In the genomic region with DNA sequence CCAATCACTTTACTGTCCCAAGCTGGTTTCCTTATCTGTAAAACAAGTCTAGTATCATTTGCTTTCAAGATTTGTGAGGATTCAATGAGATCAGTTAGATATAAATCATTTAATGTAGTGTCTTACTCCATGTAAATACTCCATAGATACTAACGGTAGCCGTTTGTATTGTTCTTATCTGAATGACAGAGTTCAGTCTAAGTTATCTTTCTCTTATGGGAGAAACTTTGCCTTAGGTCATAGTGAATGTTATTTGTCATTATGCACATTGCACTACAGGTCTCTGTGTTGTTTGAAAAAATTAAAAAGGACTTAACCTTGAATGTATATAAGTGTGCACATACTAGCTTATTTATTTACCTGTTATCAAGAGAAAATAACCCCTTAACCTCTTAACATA, we compare ENCODE assay signal across 21 cellular contexts. TPM values are rescaled to one million over a fixed set of nuclear protein-coding genes. Genes with fewer than 3 reads are reported as not detected.
A peak's percentile ranks its signal among the peaks of the same experiment; 100 is the strongest.
DNase-seq lines count a peak whose midpoint lies in the region; ATAC-seq and TF ChIP-seq lines count a peak whose summit lies in the region.
"Had no signal": no experiment of that assay in that cellular context is flagged by ENCODE, and none has a peak within 500 bp of the region (broad histone marks: within the 10 kb centered on the region; RNA-seq: fewer than 3 reads in every experiment).

No MANE protein-coding gene starts in this region.

- intact Hi-C loops in uterus (cut with DNase I; ENCODE audit: low total_unique reads) = no loop called here
- intact Hi-C loops in aorta (cut with DNase I) = no loop called here

- no peak for ATAC-seq in stimulated activated naive CD8-positive, alpha-beta T cell treated with anti-CD3 and anti-CD28 coated beads, Interleukin-15, Interleukin-2, amounts not matched to agents 100 U/mL and 50 U/mL, for 24 hours
- no peak for ATAC-seq in activated naive CD8-positive, alpha-beta T cell treated with anti-CD3 and anti-CD28 coated beads, Interleukin-2, amount 50 U/mL, for 24 hours
- peak in 1 of 2 donors; percentile 7 for ATAC-seq in naive thymus-derived CD8-positive, alpha-beta T cell
- no peak for ATAC-seq in aorta (ENCODE audit: low FRiP score)
- ATAC-seq: heart right ventricle, lower lobe of right lung had no signal

- no peak for TF ChIP-seq POLR2A in uterus (IDR thresholded peaks at IDR 0.05)

- no peak overlapping the region for H3K4me3 ChIP-seq in uterus
- no peak overlapping the region for H3K4me3 ChIP-seq in aorta (ENCODE audit: low read length in 2 of 2)
- H3K4me3 ChIP-seq: heart right ventricle, lower lobe of right lung had no signal

- H3K27me3 ChIP-seq in uterus (no peaks in the 10 kb centered on the region), aorta (ENCODE audit: control insufficient read depth in 1 of 2, insufficient read depth in 2 of 2, low read length in 1 of 2) (no peaks in the 10 kb centered on the region)
- H3K27me3 ChIP-seq: heart right ventricle had no signal

- H3K9me3 ChIP-seq in uterus = no peaks in the 10 kb centered on the region
- H3K9me3 ChIP-seq in aorta (ENCODE audit: control insufficient read depth, low read length) = no peaks in the 10 kb centered on the region
- H3K9me3 ChIP-seq: lower lobe of right lung had no signal

- peaks cover 85% of the 10 kb centered on the region for H3K4me1 Mint-ChIP-seq in stimulated activated naive CD8-positive, alpha-beta T cell treated with anti-CD3 and anti-CD28 coated beads, Interleukin-15, Interleukin-2, amounts not matched to agents 100 ng/mL and 50 ng/mL, for 24 hours (ENCODE audit: low read depth)
- peaks cover 78% of the 10 kb centered on the region for H3K4me1 Mint-ChIP-seq in activated naive CD8-positive, alpha-beta T cell treated with anti-CD3 and anti-CD28 coated beads, Interleukin-2, amount 50 U/mL, for 24 hours
- peaks cover 26 to 80% (median 67%) of the 10 kb centered on the region in 4 donors for H3K4me1 Mint-ChIP-seq in naive thymus-derived CD8-positive, alpha-beta T cell
- H3K4me1 Mint-ChIP-seq in endothelial cell (ENCODE audit: unreplicated experiment) (peaks cover 5% of the 10 kb centered on the region), osteocyte (ENCODE audit: unreplicated experiment) (peaks cover 43% of the 10 kb centered on the region)

- H3K36me3 ChIP-seq in uterus (no peaks in the 10 kb centered on the region), aorta (ENCODE audit: control insufficient read depth in 1 of 2, insufficient read depth in 2 of 2, low read length in 1 of 2) (peaks cover 0 to under 1% of the 10 kb centered on the region in 2 donors)
- H3K36me3 ChIP-seq: heart right ventricle, lower lobe of right lung had no signal

- POLR2A ChIA-PET in naive thymus-derived CD8-positive, alpha-beta T cell (lab: Charles Lee) = interaction anchor here (0.7 to 1.4 kb wide), 4 partner anchors 13 to 37 kb away, joined by 3 to 6 read pairs (median 3); no protein-coding TSS in a partner anchor

- peaks cover 3 to 8% of the 10 kb centered on the region in 2 donors for H3K4me1 ChIP-seq in uterus
- peaks cover 6 to 16% of the 10 kb centered on the region in 2 donors for H3K4me1 ChIP-seq in aorta (ENCODE audit: control insufficient read depth in 1 of 2, insufficient read depth in 2 of 2, low read length in 2 of 2)

- peak overlapping the region; percentile 36 for H3K27ac Mint-ChIP-seq in stimulated activated naive CD8-positive, alpha-beta T cell treated with anti-CD3 and anti-CD28 coated beads, Interleukin-15, Interleukin-2, amounts not matched to agents 100 ng/mL and 50 ng/mL, for 24 hours
- H3K27ac Mint-ChIP-seq in activated naive CD8-positive, alpha-beta T cell treated with anti-CD3 and anti-CD28 coated beads, Interleukin-2, amount 50 U/mL, for 24 hours = peak overlapping the region; percentile 46
- H3K27ac Mint-ChIP-seq in naive thymus-derived CD8-positive, alpha-beta T cell = peak overlapping the region in 8 of 10 donors; percentile 4 to 77 (median 61)
- H3K27ac Mint-ChIP-seq in endothelial cell (ENCODE audit: unreplicated experiment) = no peak overlapping the region
- no peak overlapping the region for H3K27ac Mint-ChIP-seq in osteocyte (ENCODE audit: unreplicated experiment)
- H3K27ac Mint-ChIP-seq: dendritic cell treated with granulocyte-macrophage colony-stimulating factor and Interleukin-4, amounts not matched to agents 40 ng/mL and 50 ng/mL, for 4 days had no signal

- 59 to 62% methylated on average over 2 of the region's 2 CpGs for WGBS in aorta, 2 donors

- H3K27me3 Mint-ChIP-seq in stimulated activated naive CD8-positive, alpha-beta T cell treated with anti-CD3 and anti-CD28 coated beads, Interleukin-15, Interleukin-2, amounts not matched to agents 100 ng/mL and 50 ng/mL, for 24 hours = no peaks in the 10 kb centered on the region
- H3K27me3 Mint-ChIP-seq in activated naive CD8-positive, alpha-beta T cell treated with anti-CD3 and anti-CD28 coated beads, Interleukin-2, amount 50 U/mL, for 24 hours = no peaks in the 10 kb centered on the region
- no peaks in the 10 kb centered on the region for H3K27me3 Mint-ChIP-seq in naive thymus-derived CD8-positive, alpha-beta T cell
- H3K27me3 Mint-ChIP-seq in endothelial cell (ENCODE audit: unreplicated experiment) (no peaks in the 10 kb centered on the region), osteocyte (ENCODE audit: unreplicated experiment) (no peaks in the 10 kb centered on the region)
- H3K27me3 Mint-ChIP-seq: dendritic cell treated with granulocyte-macrophage colony-stimulating factor and Interleukin-4, amounts not matched to agents 40 ng/mL and 50 ng/mL, for 4 days had no signal

- H3K9me3 Mint-ChIP-seq in stimulated activated naive CD8-positive, alpha-beta T cell treated with anti-CD3 and anti-CD28 coated beads, Interleukin-15, Interleukin-2, amounts not matched to agents 100 ng/mL and 50 ng/mL, for 24 hours = no peaks in the 10 kb centered on the region
- H3K9me3 Mint-ChIP-seq in activated naive CD8-positive, alpha-beta T cell treated with anti-CD3 and anti-CD28 coated beads, Interleukin-2, amount 50 U/mL, for 24 hours = no peaks in the 10 kb centered on the region
- H3K9me3 Mint-ChIP-seq in naive thymus-derived CD8-positive, alpha-beta T cell = no peaks in the 10 kb centered on the region
- H3K9me3 Mint-ChIP-seq in endothelial cell (ENCODE audit: unreplicated experiment) = no peaks in the 10 kb centered on the region
- H3K9me3 Mint-ChIP-seq in osteocyte (ENCODE audit: unreplicated experiment) = no peaks in the 10 kb centered on the region
- H3K9me3 Mint-ChIP-seq: dendritic cell treated with granulocyte-macrophage colony-stimulating factor and Interleukin-4, amounts not matched to agents 40 ng/mL and 50 ng/mL, for 4 days had no signal

- no peak overlapping the region for H3K4me3 Mint-ChIP-seq in stimulated activated naive CD8-positive, alpha-beta T cell treated with anti-CD3 and anti-CD28 coated beads, Interleukin-15, Interleukin-2, amounts not matched to agents 100 ng/mL and 50 ng/mL, for 24 hours
- H3K4me3 Mint-ChIP-seq in activated naive CD8-positive, alpha-beta T cell treated with anti-CD3 and anti-CD28 coated beads, Interleukin-2, amount 50 U/mL, for 24 hours = no peak overlapping the region
- peak overlapping the region in 7 of 10 donors; percentile 7 to 62 (median 48) for H3K4me3 Mint-ChIP-seq in naive thymus-derived CD8-positive, alpha-beta T cell
- H3K4me3 Mint-ChIP-seq in endothelial cell (ENCODE audit: unreplicated experiment) (no peak overlapping the region), osteocyte (ENCODE audit: unreplicated experiment) (no peak overlapping the region)
- H3K4me3 Mint-ChIP-seq: dendritic cell treated with granulocyte-macrophage colony-stimulating factor and Interleukin-4, amounts not matched to agents 40 ng/mL and 50 ng/mL, for 4 days had no signal

- peak overlapping the region; percentile 8 to 83 for H3K27ac ChIP-seq in uterus
- no peak overlapping the region for H3K27ac ChIP-seq in aorta (ENCODE audit: low read depth in 1 of 2, low read length in 2 of 2)
- H3K27ac ChIP-seq: lower lobe of right lung had no signal

- DNase-seq in stimulated activated naive CD8-positive, alpha-beta T cell treated with anti-CD3 and anti-CD28 coated beads, Interleukin-15, Interleukin-2, amounts not matched to agents 100 U/mL and 50 U/mL, for 24 hours = no peak
- no peak for DNase-seq in activated naive CD8-positive, alpha-beta T cell treated with anti-CD3 and anti-CD28 coated beads, Interleukin-2, amount 50 U/mL, for 24 hours
- no peak for DNase-seq in naive thymus-derived CD8-positive, alpha-beta T cell
- DNase-seq in uterus (no peak), endothelial cell (ENCODE audit: low spot score) (no peak), osteocyte (ENCODE audit: extremely low spot score, unreplicated experiment) (no peak), aorta (no peak)
- DNase-seq: activated CD4-positive, alpha-beta T cell treated with anti-CD3 and anti-CD28 coated beads, Interleukin-2, amount 50 U/mL, for 48 hours; activated T-cell treated with anti-CD3 and anti-CD28 coated beads, Interleukin-2, amount 50 U/mL, for 48 hours; heart right ventricle; lower lobe of right lung; NCI-H1048; NCI-H1930; NCI-H226; SIG-M5; stimulated activated CD4-positive, alpha-beta T cell treated with anti-CD3 and anti-CD28 coated beads, Interleukin-1b, Interleukin-23, amount 100 ng/mL, for 48 hours; stimulated activated naive CD4-positive, alpha-beta T cell treated with Interleukin-2 at 50 U/mL for 16 hours; T-helper 2 cell; trophoblast cell had no signal

- TF ChIP-seq CTCF in uterus (IDR thresholded peaks at IDR 0.05) (no peak), endothelial cell (IDR thresholded peaks at IDR 0.05; ENCODE audit: unreplicated experiment) (no peak), osteocyte (IDR thresholded peaks at IDR 0.05) (no peak)

- peaks cover 56% of the 10 kb centered on the region for H3K36me3 Mint-ChIP-seq in stimulated activated naive CD8-positive, alpha-beta T cell treated with anti-CD3 and anti-CD28 coated beads, Interleukin-15, Interleukin-2, amounts not matched to agents 100 ng/mL and 50 ng/mL, for 24 hours (ENCODE audit: low read depth)
- H3K36me3 Mint-ChIP-seq in activated naive CD8-positive, alpha-beta T cell treated with anti-CD3 and anti-CD28 coated beads, Interleukin-2, amount 50 U/mL, for 24 hours (ENCODE audit: low read depth) = peaks cover 28% of the 10 kb centered on the region
- peaks cover 0 to 66% (median 15%) of the 10 kb centered on the region in 3 donors for H3K36me3 Mint-ChIP-seq in naive thymus-derived CD8-positive, alpha-beta T cell
- H3K36me3 Mint-ChIP-seq in endothelial cell (ENCODE audit: low read depth, unreplicated experiment) (no peaks in the 10 kb centered on the region), osteocyte (ENCODE audit: unreplicated experiment) (peaks cover 11% of the 10 kb centered on the region)

RNA-seq across cellular contexts. Expression of a gene that starts 44.7 kb away (rescaled TPM):
- 100 to 1,000 TPM; 419 to 423 TPM for total RNA-seq in naive thymus-derived CD8-positive, alpha-beta T cell
- 100 to 1,000 TPM; 298 to 370 (median 331) TPM for polyA plus RNA-seq in naive thymus-derived CD8-positive, alpha-beta T cell
- total RNA-seq in uterus = 100 to 1,000 TPM; 219 to 470 (median 243) TPM
- total RNA-seq in endothelial cell (ENCODE audit: unreplicated experiment) = 54.1 TPM
- 159 and 166 TPM in 2 replicates for total RNA-seq in osteocyte
- 100 to 1,000 TPM; 485 to 689 TPM for total RNA-seq in aorta
- 100 to 1,000 TPM; 141 to 182 TPM for polyA plus RNA-seq in aorta

Comparison
In these comparisons a context has a peak if more than half of its experiments do, and no peak if none do; other contexts are left out.
1. H3K27ac Mint-ChIP-seq: peak in stimulated activated naive CD8-positive, alpha-beta T cell treated with anti-CD3 and anti-CD28 coated beads, Interleukin-15, Interleukin-2, amounts not matched to agents 100 ng/mL and 50 ng/mL, for 24 hours (single experiment), activated naive CD8-positive, alpha-beta T cell treated with anti-CD3 and anti-CD28 coated beads, Interleukin-2, amount 50 U/mL, for 24 hours (single experiment) and naive thymus-derived CD8-positive, alpha-beta T cell (8 of 10); none in endothelial cell (single experiment) and osteocyte (single experiment).
2. H3K4me3 Mint-ChIP-seq: peak in naive thymus-derived CD8-positive, alpha-beta T cell (7 of 10); none in stimulated activated naive CD8-positive, alpha-beta T cell treated with anti-CD3 and anti-CD28 coated beads, Interleukin-15, Interleukin-2, amounts not matched to agents 100 ng/mL and 50 ng/mL, for 24 hours (single experiment), activated naive CD8-positive, alpha-beta T cell treated with anti-CD3 and anti-CD28 coated beads, Interleukin-2, amount 50 U/mL, for 24 hours (single experiment), endothelial cell (single experiment) and osteocyte (single experiment).
3. H3K27ac ChIP-seq: peak in uterus (2 of 2); none in aorta (0 of 2).